ENCODE assay signal across 14 cellular contexts in genomic region chr1:39926343-39926769, GRCh38. TPM values are rescaled to one million over a fixed set of nuclear protein-coding genes. Genes with fewer than 3 reads are reported as not detected.
A peak's percentile ranks its signal among the peaks of the same experiment; 100 is the strongest.
DNase-seq lines count a peak whose midpoint lies in the region; ATAC-seq and TF ChIP-seq lines count a peak whose summit lies in the region.
"Had no signal": no experiment of that assay in that cellular context is flagged by ENCODE, and none has a peak within 500 bp of the region (broad histone marks: within the 10 kb centered on the region; RNA-seq: fewer than 3 reads in every experiment).

No MANE protein-coding gene starts in this region.

- H3K27me3 Mint-ChIP-seq in dendritic cell treated with granulocyte-macrophage colony-stimulating factor and Interleukin-4, amounts not matched to agents 40 ng/mL and 50 ng/mL, for 4 days: peaks cover 4% of the 10 kb centered on the region

- H3K9me3 Mint-ChIP-seq in dendritic cell treated with granulocyte-macrophage colony-stimulating factor and Interleukin-4, amounts not matched to agents 40 ng/mL and 50 ng/mL, for 4 days: no peaks in the 10 kb centered on the region
- no peaks in the 10 kb centered on the region for H3K9me3 Mint-ChIP-seq in activated naive CD4-positive, alpha-beta T cell treated with anti-CD3 and anti-CD28 coated beads, Interleukin-2, amount 50 U/mL, for 72 hours
- H3K9me3 Mint-ChIP-seq: naive thymus-derived CD4-positive, alpha-beta T cell had no signal

- peak overlapping the region; percentile 6 for H3K27ac ChIP-seq in lower lobe of right lung
- H3K27ac ChIP-seq: transverse colon had no signal

- no peak overlapping the region for H3K4me3 ChIP-seq in lower lobe of right lung
- H3K4me3 ChIP-seq: HAP-1, transverse colon had no signal

- peaks cover 4% of the 10 kb centered on the region for H3K27me3 ChIP-seq in lower lobe of right lung (ENCODE audit: low read depth)

- peak; percentile 47 to 54 for ATAC-seq in lower lobe of right lung
- no peak for ATAC-seq in activated naive CD4-positive, alpha-beta T cell treated with anti-CD3 and anti-CD28 coated beads, Interleukin-2, amount 50 U/mL, for 72 hours

- H3K9me3 ChIP-seq in lower lobe of right lung: no peaks in the 10 kb centered on the region
- H3K9me3 ChIP-seq: HAP-1, transverse colon had no signal

- H3K4me3 Mint-ChIP-seq in dendritic cell treated with granulocyte-macrophage colony-stimulating factor and Interleukin-4, amounts not matched to agents 40 ng/mL and 50 ng/mL, for 4 days: no peak overlapping the region
- H3K4me3 Mint-ChIP-seq: naive thymus-derived CD4-positive, alpha-beta T cell had no signal

- no peak for TF ChIP-seq CTCF in lower lobe of right lung (IDR thresholded peaks at IDR 0.05)

- peak overlapping the region; percentile 30 for H3K27ac Mint-ChIP-seq in dendritic cell treated with granulocyte-macrophage colony-stimulating factor and Interleukin-4, amounts not matched to agents 40 ng/mL and 50 ng/mL, for 4 days
- H3K27ac Mint-ChIP-seq in activated naive CD4-positive, alpha-beta T cell treated with anti-CD3 and anti-CD28 coated beads, Interleukin-2, amount 50 U/mL, for 72 hours: peak overlapping the region in 1 of 2 donors; percentile 24
- H3K27ac Mint-ChIP-seq: naive thymus-derived CD4-positive, alpha-beta T cell had no signal

- H3K36me3 Mint-ChIP-seq in dendritic cell treated with granulocyte-macrophage colony-stimulating factor and Interleukin-4, amounts not matched to agents 40 ng/mL and 50 ng/mL, for 4 days (ENCODE audit: low read depth): no peaks in the 10 kb centered on the region
- no peaks in the 10 kb centered on the region for H3K36me3 Mint-ChIP-seq in activated naive CD4-positive, alpha-beta T cell treated with anti-CD3 and anti-CD28 coated beads, Interleukin-2, amount 50 U/mL, for 72 hours
- H3K36me3 Mint-ChIP-seq: naive thymus-derived CD4-positive, alpha-beta T cell had no signal

- no peaks in the 10 kb centered on the region for H3K36me3 ChIP-seq in lower lobe of right lung
- H3K36me3 ChIP-seq: HAP-1, transverse colon had no signal

- intact Hi-C loops in dendritic cell treated with granulocyte-macrophage colony-stimulating factor and Interleukin-4, amounts not matched to agents 40 ng/mL and 50 ng/mL, for 4 days (cut with micrococcal nuclease): no loop called here
- intact Hi-C loops in lower lobe of right lung (cut with DNase I): no loop called here

- peaks cover 17% of the 10 kb centered on the region for H3K4me1 ChIP-seq in lower lobe of right lung
- H3K4me1 ChIP-seq: HAP-1 had no signal

- peak; percentile 99 for DNase-seq in DMS 273 (lab: John Stamatoyannopoulos, UW; ENCODE audit: unreplicated experiment)
- peak; percentile 100 for DNase-seq in NCI-H1694 (lab: John Stamatoyannopoulos, UW)
- no peak for DNase-seq in lower lobe of right lung
- no peak for DNase-seq in hippocampal formation (lab: John Stamatoyannopoulos, UW)
- DNase-seq in foreskin melanocyte: no peak
- no peak for DNase-seq in activated naive CD4-positive, alpha-beta T cell treated with anti-CD3 and anti-CD28 coated beads, Interleukin-2, amount 50 U/mL, for 72 hours (ENCODE audit: low spot score in 2 of 2)
- no peak for DNase-seq in activated T-cell treated with anti-CD3 and anti-CD28 coated beads, Interleukin-2, amount 50 U/mL, for 1 hour
- DNase-seq: head of caudate nucleus; naive thymus-derived CD4-positive, alpha-beta T cell; NCI-H1930; stimulated activated CD4-positive, alpha-beta T cell treated with anti-CD3 and anti-CD28 coated beads, Interleukin-4, amount 100 ng/mL, for 4 hours; transverse colon had no signal

- H3K4me1 Mint-ChIP-seq in dendritic cell treated with granulocyte-macrophage colony-stimulating factor and Interleukin-4, amounts not matched to agents 40 ng/mL and 50 ng/mL, for 4 days (ENCODE audit: low read depth): peaks cover 50% of the 10 kb centered on the region

RNA-seq across cellular contexts. Expression of gene MYCL, which starts 24.6 kb away (rescaled TPM):
- 3.9 TPM for total RNA-seq in lower lobe of right lung
- under 1 TPM; 0.14 to 0.72 TPM for total RNA-seq in activated naive CD4-positive, alpha-beta T cell treated with anti-CD3 and anti-CD28 coated beads, Interleukin-2, amount 50 U/mL, for 72 hours

RNA-seq across cellular contexts. Expression of gene MFSD2A, which starts 28.6 kb away (rescaled TPM):
- 110 TPM for total RNA-seq in lower lobe of right lung
- 1 to 10 TPM; 2.6 to 7.1 TPM for total RNA-seq in activated naive CD4-positive, alpha-beta T cell treated with anti-CD3 and anti-CD28 coated beads, Interleukin-2, amount 50 U/mL, for 72 hours

RNA-seq across cellular contexts. Expression of gene TRIT1, which starts 43.1 kb away (rescaled TPM):
- total RNA-seq in lower lobe of right lung: 12.3 TPM
- 10 to 100 TPM; 14.5 to 45.1 TPM for total RNA-seq in activated naive CD4-positive, alpha-beta T cell treated with anti-CD3 and anti-CD28 coated beads, Interleukin-2, amount 50 U/mL, for 72 hours

Comparison
In these comparisons a context has a peak if more than half of its experiments do, and no peak if none do; other contexts are left out.
1. DNase-seq: peak in DMS 273 (single experiment) and NCI-H1694 (single experiment); none in lower lobe of right lung (single experiment), hippocampal formation (0 of 2), foreskin melanocyte (single experiment), activated naive CD4-positive, alpha-beta T cell treated with anti-CD3 and anti-CD28 coated beads, Interleukin-2, amount 50 U/mL, for 72 hours (0 of 2) and activated T-cell treated with anti-CD3 and anti-CD28 coated beads, Interleukin-2, amount 50 U/mL, for 1 hour (single experiment).
2. ATAC-seq: peak in lower lobe of right lung (2 of 2); none in activated naive CD4-positive, alpha-beta T cell treated with anti-CD3 and anti-CD28 coated beads, Interleukin-2, amount 50 U/mL, for 72 hours (0 of 2).
3. RNA of gene MFSD2A, which starts 28.6 kb away (total RNA-seq): 110 TPM in lower lobe of right lung (single experiment); 2.6 to 7.1 TPM in activated naive CD4-positive, alpha-beta T cell treated with anti-CD3 and anti-CD28 coated beads, Interleukin-2, amount 50 U/mL, for 72 hours; every median in the first group is over 10 times any median in the second.